16 cellular contexts compared by ENCODE assay signal in genomic region chr20:44112889-44113641, GRCh38.
DNase-seq lines count a peak whose midpoint lies in the region; ATAC-seq and TF ChIP-seq lines count a peak whose summit lies in the region.
"Had no signal": no experiment of that assay in that cellular context is flagged by ENCODE, and none has a peak within 500 bp of the region (broad histone marks: within the 10 kb centered on the region; RNA-seq: fewer than 3 reads in every experiment).

No MANE protein-coding gene starts in this region.

- H3K4ac ChIP-seq in IMR-90 (ENCODE audit: low read depth, low read length): no peak overlapping the region

- H3K56ac ChIP-seq in IMR-90 (ENCODE audit: extremely low read depth, insufficient read depth, low read length): no peak overlapping the region

- no peak overlapping the region for H3K14ac ChIP-seq in IMR-90 (replicated peaks; ENCODE audit: low read depth, low read length)

- H2AK9ac ChIP-seq in IMR-90 (replicated peaks; ENCODE audit: low read depth, low read length, poor library complexity): peak overlapping the region; percentile 9

- no peak overlapping the region for H3K18ac ChIP-seq in IMR-90 (ENCODE audit: low read depth, low read length)

- ATAC-seq in IMR-90 (ENCODE audit: low read depth) (no peak), GM21390 (IDR thresholded peaks at IDR 0.05; ENCODE audit: unreplicated experiment) (no peak)
- ATAC-seq in naive thymus-derived CD4-positive, alpha-beta T cell: no peak
- ATAC-seq: A549, K562 had no signal

- no TSS peak for BruUV-seq in IMR-90 (replicated peaks; lab: Mats Ljungman, UMichigan)

- no peak for TF ChIP-seq RAD21 in IMR-90 (IDR thresholded peaks at IDR 0.05; ENCODE audit: low read length)

- no peaks in the 10 kb centered on the region for H3K9me3 Mint-ChIP-seq in nephron
- peaks cover 0 to 20% (median 6%) of the 10 kb centered on the region in 11 donors for H3K9me3 Mint-ChIP-seq in naive thymus-derived CD4-positive, alpha-beta T cell

- TF ChIP-seq CTCF in IMR-90 (conservative IDR thresholded peaks at IDR 0.05; ENCODE audit: low read depth, low read length) (no peak), ascending aorta (IDR thresholded peaks at IDR 0.05) (no peak), nephron (IDR thresholded peaks at IDR 0.05; ENCODE audit: unreplicated experiment in 3 of 3) (no peak), sigmoid colon (IDR thresholded peaks at IDR 0.05) (no peak)

- no peak overlapping the region for H2BK5ac ChIP-seq in IMR-90 (ENCODE audit: low read depth, low read length, poor library complexity, severe bottlenecking)

- H2BK20ac ChIP-seq in IMR-90 (ENCODE audit: low read depth, low read length): no peak overlapping the region

- CTCF ChIA-PET in IMR-90 (lab: Yijun Ruan, JAX): interaction anchor here (0.6 to 5.6 kb wide), 2 partner anchors 48 to 76 kb away, joined by 3 to 67 read pairs; partner anchors contain the start of gene JPH2
- CTCF ChIA-PET in naive thymus-derived CD4-positive, alpha-beta T cell (lab: Charles Lee): interaction anchor here (0.8 kb wide), 2 partner anchors 75 to 77 kb away, joined by 3 read pairs; no protein-coding TSS in a partner anchor

- TF ChIP-seq EP300 in sigmoid colon (IDR thresholded peaks at IDR 0.05): no peak

- no peak overlapping the region for H3K23ac ChIP-seq in IMR-90 (ENCODE audit: low read depth, low read length)

- dilution Hi-C loops in IMR-90 (cut with HindIII; ENCODE audit: low sequenced_read_pairs, unreplicated experiment): no loop called here

- peaks cover 3% of the 10 kb centered on the region for H3K27me3 ChIP-seq in IMR-90 (ENCODE audit: control insufficient read depth, insufficient read depth, low read length)
- H3K27me3 ChIP-seq in ascending aorta: no peaks in the 10 kb centered on the region
- peaks cover 0 to 15% (median 0%) of the 10 kb centered on the region in 3 donors for H3K27me3 ChIP-seq in sigmoid colon
- H3K27me3 ChIP-seq in naive thymus-derived CD4-positive, alpha-beta T cell (ENCODE audit: control insufficient read depth in 2 of 2, insufficient read depth in 2 of 2, low read length in 2 of 2): no peaks in the 10 kb centered on the region

- H3K9me3 ChIP-seq in IMR-90 (ENCODE audit: control insufficient read depth, insufficient read depth, low read length) (peaks cover under 1% of the 10 kb centered on the region), ascending aorta (no peaks in the 10 kb centered on the region), sigmoid colon (peaks cover 0 to 1% (median under 1%) of the 10 kb centered on the region in 4 donors)
- no peaks in the 10 kb centered on the region for H3K9me3 ChIP-seq in naive thymus-derived CD4-positive, alpha-beta T cell (ENCODE audit: control insufficient read depth in 2 of 3, low read length in 3 of 3)

- no peaks in the 10 kb centered on the region for H3K36me3 ChIP-seq in IMR-90 (ENCODE audit: control insufficient read depth, insufficient read depth, low read length)
- H3K36me3 ChIP-seq in ascending aorta: peaks cover 24 to 44% of the 10 kb centered on the region in 2 donors
- peaks cover 0 to 31% (median 12%) of the 10 kb centered on the region in 4 donors for H3K36me3 ChIP-seq in sigmoid colon
- no peaks in the 10 kb centered on the region for H3K36me3 ChIP-seq in naive thymus-derived CD4-positive, alpha-beta T cell (ENCODE audit: control insufficient read depth in 2 of 3, insufficient read depth in 3 of 3, low read length in 3 of 3)
- H3K36me3 ChIP-seq: BLaER1 had no signal

- no peak overlapping the region for H3K27ac ChIP-seq in IMR-90 (ENCODE audit: insufficient read depth, low read length)
- peak overlapping the region; percentile 9 to 28 for H3K27ac ChIP-seq in ascending aorta
- H3K27ac ChIP-seq in sigmoid colon: peak overlapping the region; percentile 74 to 82 (median 78)
- no peak overlapping the region for H3K27ac ChIP-seq in naive thymus-derived CD4-positive, alpha-beta T cell (ENCODE audit: low read depth, low read length)
- H3K27ac ChIP-seq: BLaER1 had no signal

- POLR2A ChIA-PET in IMR-90 (lab: Charles Lee; ENCODE audit: unreplicated experiment): no interaction called here
- POLR2A ChIA-PET in naive thymus-derived CD4-positive, alpha-beta T cell (lab: Charles Lee): interaction anchor here (1.1 to 1.2 kb wide), 2 partner anchors 40 to 97 kb away, joined by 3 to 5 read pairs; no protein-coding TSS in a partner anchor

- peak overlapping the region in 1 of 3 experiments; percentile 6 for H3K4me3 Mint-ChIP-seq in nephron
- no peak overlapping the region for H3K4me3 Mint-ChIP-seq in naive thymus-derived CD4-positive, alpha-beta T cell
- H3K4me3 Mint-ChIP-seq: CD4-positive, alpha-beta memory T cell had no signal

- WGBS in IMR-90 (ENCODE audit: extremely low coverage in 2 of 2, insufficient read length in 1 of 2), 2 experiments: 59% methylated on average over 3 of the region's 7 CpGs; no CpG with 5 or more reads in 1 of the 2 experiments
- WGBS in sigmoid colon, 2 donors: 75 to 83% methylated on average over 7 of the region's 7 CpGs

- H3K79me1 ChIP-seq in IMR-90 (ENCODE audit: low read depth in 1 of 2, low read length in 2 of 2): no peaks in the 10 kb centered on the region; a peak in 1 of 4 replicates

- TF ChIP-seq POLR2A in IMR-90 (IDR thresholded peaks at IDR 0.05; ENCODE audit: low read depth, low read length): no peak
- no peak for TF ChIP-seq POLR2A in sigmoid colon (IDR thresholded peaks at IDR 0.05)

- H3K27me3 Mint-ChIP-seq in nephron (ENCODE audit: low read depth): peaks cover 5% of the 10 kb centered on the region
- H3K27me3 Mint-ChIP-seq in naive thymus-derived CD4-positive, alpha-beta T cell: peaks cover 12 to 45% (median 35%) of the 10 kb centered on the region in 5 donors

- no peak overlapping the region for H2AK5ac ChIP-seq in IMR-90 (ENCODE audit: low read depth, low read length)

- no peak for DNase-seq in IMR-90
- peak in 1 of 2 donors; percentile 57 for DNase-seq in ascending aorta (ENCODE audit: low spot score in 2 of 2)
- no peak for DNase-seq in sigmoid colon
- DNase-seq in epidermal melanocyte (ENCODE audit: insufficient read length, low spot score): no peak
- no peak for DNase-seq in naive thymus-derived CD4-positive, alpha-beta T cell
- DNase-seq in SKM-1 (lab: John Stamatoyannopoulos, UW; ENCODE audit: unreplicated experiment): no peak
- DNase-seq: CD4-positive, alpha-beta memory T cell; NCI-H1092 treated with DMSO at 0.1 percent for 48 hours; NCI-H2171 treated with DMSO at 0.1 percent for 48 hours; NCI-H446 treated with DMSO at 0.1 percent for 48 hours; SHP77 treated with DMSO at 0.1 percent for 48 hours had no signal

- in situ Hi-C loops in IMR-90 (cut with MboI; ENCODE audit: low sequenced_read_pairs): no loop called here

- no peak overlapping the region for H3K9ac ChIP-seq in IMR-90 (ENCODE audit: low read depth, low read length)

- H3K4me3 ChIP-seq in IMR-90 (ENCODE audit: insufficient read depth, low read depth, low read length) (no peak overlapping the region), ascending aorta (no peak overlapping the region), sigmoid colon (no peak overlapping the region)
- H3K4me3 ChIP-seq in naive thymus-derived CD4-positive, alpha-beta T cell (ENCODE audit: low read length): no peak overlapping the region
- H3K4me3 ChIP-seq: A549, BLaER1, K562 had no signal

- no peak overlapping the region for H2BK15ac ChIP-seq in IMR-90 (ENCODE audit: low read depth, low read length)

- peaks cover 1% of the 10 kb centered on the region; the same call in 1 of the 2 replicates for H3K4me1 ChIP-seq in IMR-90 (ENCODE audit: control insufficient read depth, insufficient read depth, low read length)
- H3K4me1 ChIP-seq in ascending aorta: peaks cover 5 to 11% of the 10 kb centered on the region in 2 donors
- H3K4me1 ChIP-seq in sigmoid colon: peaks cover 0 to 71% (median 59%) of the 10 kb centered on the region in 4 donors
- no peaks in the 10 kb centered on the region for H3K4me1 ChIP-seq in naive thymus-derived CD4-positive, alpha-beta T cell (ENCODE audit: control insufficient read depth in 2 of 2, insufficient read depth in 2 of 2, low read length in 2 of 2)
- H3K4me1 ChIP-seq: A549 had no signal

- peaks cover 42% of the 10 kb centered on the region for H3K4me1 Mint-ChIP-seq in nephron
- H3K4me1 Mint-ChIP-seq in naive thymus-derived CD4-positive, alpha-beta T cell: peaks cover 0 to 16% (median 5%) of the 10 kb centered on the region in 7 donors

- intact Hi-C loops in IMR-90 (cut with micrococcal nuclease) (no loop called here), ascending aorta (cut with DNase I) (no loop called here), sigmoid colon (cut with DNase I) (no loop called here)
- intact Hi-C loops in naive thymus-derived CD4-positive, alpha-beta T cell (cut with micrococcal nuclease): loop anchor here in 1 of 2 donors (10.0 kb wide), 1 partner anchor 752 kb away; no protein-coding TSS in a partner anchor

- no peak overlapping the region for H3K4me2 ChIP-seq in IMR-90 (ENCODE audit: low read depth, low read length)
- H3K4me2 ChIP-seq: A549 had no signal

- H4K8ac ChIP-seq in IMR-90 (ENCODE audit: low read depth in 2 of 2, low read length in 2 of 2): no peak overlapping the region

- H4K20me1 ChIP-seq in IMR-90 (ENCODE audit: insufficient read depth, low read length): no peaks in the 10 kb centered on the region
- H4K20me1 ChIP-seq: BLaER1 had no signal

- no peak overlapping the region for H2AFZ ChIP-seq in IMR-90 (replicated peaks; ENCODE audit: low read length, poor library complexity)

- no peaks in the 10 kb centered on the region; the same call in 1 of the 2 replicates for H3K9me1 ChIP-seq in IMR-90 (ENCODE audit: insufficient read depth, low read length)

- no peak overlapping the region for H4K91ac ChIP-seq in IMR-90 (ENCODE audit: insufficient read depth, low read depth, low read length)

- no peak overlapping the region for H4K5ac ChIP-seq in IMR-90 (ENCODE audit: low read depth, low read length)

- H3K36me3 Mint-ChIP-seq in nephron (ENCODE audit: low read depth): no peaks in the 10 kb centered on the region
- H3K36me3 Mint-ChIP-seq in naive thymus-derived CD4-positive, alpha-beta T cell: peaks cover 0 to 6% (median 0%) of the 10 kb centered on the region in 5 donors
- H3K36me3 Mint-ChIP-seq: CD4-positive, alpha-beta memory T cell had no signal

- H2BK120ac ChIP-seq in IMR-90 (ENCODE audit: low read depth, low read length): no peak overlapping the region

- H3K27ac Mint-ChIP-seq in nephron: peak overlapping the region in 2 of 3 experiments; percentile 69 to 72
- no peak overlapping the region for H3K27ac Mint-ChIP-seq in naive thymus-derived CD4-positive, alpha-beta T cell
- H3K27ac Mint-ChIP-seq: CD4-positive, alpha-beta memory T cell had no signal

TF ChIP-seq in IMR-90, 13 proteins besides CTCF, POLR2A, EP300 and RAD21 (continues in another document):
- TF ChIP-seq NFE2L2 (IDR thresholded peaks at IDR 0.05; ENCODE audit: low read depth, low read length): no peak
- no peak for TF ChIP-seq CEBPB (IDR thresholded peaks at IDR 0.05; ENCODE audit: low read depth, low read length)
- TF ChIP-seq, protein P1, sequence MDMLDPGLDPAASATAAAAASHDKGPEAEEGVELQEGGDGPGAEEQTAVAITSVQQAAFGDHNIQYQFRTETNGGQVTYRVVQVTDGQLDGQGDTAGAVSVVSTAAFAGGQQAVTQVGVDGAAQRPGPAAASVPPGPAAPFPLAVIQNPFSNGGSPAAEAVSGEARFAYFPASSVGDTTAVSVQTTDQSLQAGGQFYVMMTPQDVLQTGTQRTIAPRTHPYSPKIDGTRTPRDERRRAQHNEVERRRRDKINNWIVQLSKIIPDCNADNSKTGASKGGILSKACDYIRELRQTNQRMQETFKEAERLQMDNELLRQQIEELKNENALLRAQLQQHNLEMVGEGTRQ (IDR thresholded peaks at IDR 0.05; ENCODE audit: low read depth, low read length): no peak

Comparison
In these comparisons a context has a peak if more than half of its experiments do, and no peak if none do; other contexts are left out.
1. H3K27ac ChIP-seq: peak in ascending aorta (2 of 2) and sigmoid colon (4 of 4); none in IMR-90 (single experiment) and naive thymus-derived CD4-positive, alpha-beta T cell (single experiment).
2. H3K27ac Mint-ChIP-seq: peak in nephron (2 of 3); none in naive thymus-derived CD4-positive, alpha-beta T cell (0 of 9).